ENCODE assay signal across 1 cellular context in the genomic region with DNA sequence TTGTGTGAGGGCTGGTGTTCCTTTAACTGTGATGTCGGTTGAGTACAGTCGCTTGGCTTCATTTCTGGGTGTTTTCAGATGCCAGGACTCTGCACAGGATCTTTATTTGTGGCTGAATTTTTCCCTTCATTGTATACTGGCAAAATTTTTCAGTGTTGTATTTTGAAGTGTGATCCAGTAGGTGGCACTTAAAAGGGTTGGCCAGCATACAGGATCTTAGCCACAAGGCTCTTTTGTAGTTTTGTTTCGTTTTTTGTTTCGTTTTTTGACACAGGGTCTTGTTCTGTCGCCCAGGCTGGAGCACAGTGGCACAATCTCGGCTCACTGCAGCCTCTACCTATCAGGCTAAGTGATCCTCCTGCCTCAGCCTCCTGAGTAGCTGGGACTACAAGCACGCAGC.
TF ChIP-seq lines count a peak whose summit lies in the region.

No MANE protein-coding gene starts in this region.

TF ChIP-seq in H1, 55 proteins besides CTCF, POLR2A, EP300 and RAD21:
- TF ChIP-seq RXRA (IDR thresholded peaks at IDR 0.05; ENCODE audit: insufficient read depth, low read depth, low read length) (no peak), BRCA1 (IDR thresholded peaks at IDR 0.05; ENCODE audit: low read depth, low read length) (no peak), JUN (IDR thresholded peaks at IDR 0.05; ENCODE audit: low read depth, low read length) (no peak), CHD2 (IDR thresholded peaks at IDR 0.05; ENCODE audit: low read length) (no peak)
TF ChIP-seq in H1: peak in this region for 0.
